10 cellular contexts compared by ENCODE assay signal in genomic region chr10:24849537-24850299, GRCh38.
DNase-seq lines count a peak whose midpoint lies in the region; ATAC-seq and TF ChIP-seq lines count a peak whose summit lies in the region.
"Had no signal": no experiment of that assay in that cellular context is flagged by ENCODE, and none has a peak within 500 bp of the region (broad histone marks: within the 10 kb centered on the region; RNA-seq: fewer than 3 reads in every experiment).

No MANE protein-coding gene starts in this region.

- no peak for TF ChIP-seq CTCF in WTC11 (IDR thresholded peaks at IDR 0.05)
- no peak for TF ChIP-seq CTCF in smooth muscle cell (IDR thresholded peaks at IDR 0.05; ENCODE audit: borderline replicate concordance, insufficient read depth, poor library complexity, severe bottlenecking)
- no peak for TF ChIP-seq CTCF in Peyer's patch (IDR thresholded peaks at IDR 0.05)

- H3K27ac ChIP-seq in smooth muscle cell (ENCODE audit: low read depth) (peak overlapping the region; percentile 19), Peyer's patch (no peak overlapping the region)

- no peak overlapping the region for H2AFZ ChIP-seq in smooth muscle cell (ENCODE audit: low read depth)

- no peaks in the 10 kb centered on the region for H4K20me1 ChIP-seq in smooth muscle cell (ENCODE audit: low read depth)

- TF ChIP-seq POLR2A in Peyer's patch (IDR thresholded peaks at IDR 0.05) = no peak

- H3K27me3 Mint-ChIP-seq in WTC11 (ENCODE audit: low read depth) = no peaks in the 10 kb centered on the region; the same call in 1 of the 2 replicates

- H3K9me3 ChIP-seq in smooth muscle cell (replicated peaks; ENCODE audit: low read depth) (no peaks in the 10 kb centered on the region), Peyer's patch (no peaks in the 10 kb centered on the region)

- H3K4me1 Mint-ChIP-seq in WTC11 = peaks cover 35% of the 10 kb centered on the region

- no peaks in the 10 kb centered on the region for H3F3A ChIP-seq in smooth muscle cell (ENCODE audit: low read depth)

- POLR2A ChIA-PET in WTC11 (lab: Charles Lee) = no interaction called here

- no peak overlapping the region for H3K9ac ChIP-seq in smooth muscle cell (ENCODE audit: low read depth)

- ATAC-seq in WTC11 (peak; percentile 38; the same call in 1 of the 2 replicates), HG03469 (IDR thresholded peaks at IDR 0.05; ENCODE audit: unreplicated experiment) (no peak)
- ATAC-seq: CD8-positive, alpha-beta T cell had no signal

- H3K36me3 ChIP-seq in smooth muscle cell (ENCODE audit: low read depth) = no peaks in the 10 kb centered on the region
- no peaks in the 10 kb centered on the region for H3K36me3 ChIP-seq in Peyer's patch

- H3K27ac Mint-ChIP-seq in WTC11 = no peak overlapping the region
- H3K27ac Mint-ChIP-seq: CD8-positive, alpha-beta T cell; HFFc6 had no signal

- no peaks in the 10 kb centered on the region for H3K36me3 Mint-ChIP-seq in WTC11
- H3K36me3 Mint-ChIP-seq: CD8-positive, alpha-beta T cell had no signal

- H3K4me2 ChIP-seq in smooth muscle cell = no peak overlapping the region

- CTCF ChIA-PET in WTC11 (lab: Charles Lee) = interaction anchor here (1.3 kb wide), 1 partner anchor 35 kb away, joined by 3 read pairs; no protein-coding TSS in a partner anchor

- no peak overlapping the region for H3K4me3 Mint-ChIP-seq in WTC11
- H3K4me3 Mint-ChIP-seq: CD8-positive, alpha-beta T cell; HFFc6 had no signal

- WGBS in smooth muscle cell (ENCODE audit: low lambda C conversion rate) = 92% methylated on average over 9 of the region's 9 CpGs

- intact Hi-C loops in posterior vena cava (cut with DNase I) = loop anchor here in 1 of 2 donors (10.0 kb wide), 1 partner anchor 1275 kb away; no protein-coding TSS in a partner anchor

- H3K4me3 ChIP-seq in smooth muscle cell (peak overlapping the region; percentile 2), Peyer's patch (no peak overlapping the region)

- peaks cover 6% of the 10 kb centered on the region for H3K9me3 Mint-ChIP-seq in WTC11
- H3K9me3 Mint-ChIP-seq: CD8-positive, alpha-beta T cell; HFFc6 had no signal

- H3K79me2 ChIP-seq in smooth muscle cell (ENCODE audit: low read depth) = no peaks in the 10 kb centered on the region

- H3K27me3 ChIP-seq in smooth muscle cell (ENCODE audit: low read depth) (no peaks in the 10 kb centered on the region), Peyer's patch (no peaks in the 10 kb centered on the region)

- peaks cover 22% of the 10 kb centered on the region for H3K4me1 ChIP-seq in smooth muscle cell (ENCODE audit: low read depth)
- peaks cover 0 to 6% (median 0%) of the 10 kb centered on the region in 4 donors for H3K4me1 ChIP-seq in Peyer's patch

- DNase-seq in M059J (ENCODE audit: low read depth) (peak; percentile 40), WTC11 (ENCODE audit: low spot score) (no peak), foreskin melanocyte (peak; percentile 46), smooth muscle cell (lab: John Stamatoyannopoulos, UW; ENCODE audit: unreplicated experiment) (no peak), posterior vena cava (ENCODE audit: low spot score) (no peak), Peyer's patch (no peak)
- DNase-seq: CD8-positive, alpha-beta T cell; HFFc6; Right ventricle myocardium superior had no signal

TF ChIP-seq in WTC11, 78 proteins besides CTCF, POLR2A, EP300 and RAD21:
- TF ChIP-seq MXD4 (CRISPR knock-in tag; IDR thresholded peaks at IDR 0.05; ENCODE audit: borderline replicate concordance) (no peak), IRF2 (CRISPR knock-in tag; IDR thresholded peaks at IDR 0.05; ENCODE audit: borderline replicate concordance, low read depth) (no peak), ETV6 (CRISPR knock-in tag; IDR thresholded peaks at IDR 0.05) (no peak), ERG (CRISPR knock-in tag; IDR thresholded peaks at IDR 0.05) (no peak), ELF4 (CRISPR knock-in tag; IDR thresholded peaks at IDR 0.05; ENCODE audit: low read depth) (no peak)
TF ChIP-seq in WTC11: peak in this region for 0.

Comparison
In these comparisons a context has a peak if more than half of its experiments do, and no peak if none do; other contexts are left out.
1. DNase-seq: peak in M059J (single experiment) and foreskin melanocyte (single experiment); none in WTC11 (single experiment), smooth muscle cell (single experiment), posterior vena cava (single experiment) and Peyer's patch (0 of 3).